10 cellular contexts compared by ENCODE assay signal in genomic region chr2:104844813-104845551, GRCh38. TPM values are rescaled to one million over a fixed set of nuclear protein-coding genes. Genes with fewer than 3 reads are reported as not detected.
DNase-seq lines count a peak whose midpoint lies in the region; ATAC-seq, FAIRE-seq and TF ChIP-seq lines count a peak whose summit lies in the region.
"Had no signal": no experiment of that assay in that cellular context is flagged by ENCODE, and none has a peak within 500 bp of the region (broad histone marks: within the 10 kb centered on the region; RNA-seq: fewer than 3 reads in every experiment).

No MANE protein-coding gene starts in this region.

- no peak overlapping the region for H3K9ac ChIP-seq in HepG2 (ENCODE audit: insufficient read depth, low read depth, low read length)

- no peaks in the 10 kb centered on the region for H3K36me3 ChIP-seq in heart left ventricle
- no peaks in the 10 kb centered on the region for H3K36me3 ChIP-seq in HepG2 (replicated peaks in 1 of 2; ENCODE audit: control insufficient read depth in 1 of 2, insufficient read depth in 2 of 2, low read length in 2 of 2)

- TF ChIP-seq RAD21 in HepG2 (CRISPR knock-in tag; IDR thresholded peaks at IDR 0.05), result no peak

- BruUV-seq in HepG2 (replicated peaks; lab: Mats Ljungman, UMichigan), result no TSS peak

- peak overlapping the region; percentile 4; the same call in 1 of the 2 replicates for H3K4me2 ChIP-seq in HepG2 (ENCODE audit: low read depth, low read length)

- CTCF ChIA-PET in HepG2 (lab: Yijun Ruan, JAX; ENCODE audit: low intra/inter-chr PET ratio, low total read pairs), result no interaction called here

- no peak for TF ChIP-seq EP300 in HepG2 (IDR thresholded peaks at IDR 0.05; ENCODE audit: low read depth in 2 of 2, low read length in 2 of 2)
- TF ChIP-seq EP300 in HepG2 (CRISPR knock-in tag; IDR thresholded peaks at IDR 0.05; ENCODE audit: borderline replicate concordance), result no peak

- H3K27ac ChIP-seq in heart left ventricle (no peak overlapping the region), HepG2 (ENCODE audit: extremely low read length, insufficient read depth, low read length) (no peak overlapping the region), temporal lobe (ENCODE audit: low read depth, low read length) (peak overlapping the region; percentile 92)

- TF ChIP-seq POLR2A in heart left ventricle (IDR thresholded peaks at IDR 0.05), result no peak
- TF ChIP-seq POLR2A in HepG2 (IDR thresholded peaks at IDR 0.05; ENCODE audit: insufficient read depth in 1 of 2, low read depth in 2 of 2, low read length in 2 of 2), result no peak

- POLR2A ChIA-PET in HepG2 (lab: Yijun Ruan, JAX), result no interaction called here

- TF ChIP-seq CTCF in heart left ventricle (IDR thresholded peaks at IDR 0.05) (no peak), HepG2 (CRISPR knock-in tag; IDR thresholded peaks at IDR 0.05) (no peak)

- H3K79me2 ChIP-seq in HepG2 (ENCODE audit: insufficient read depth, low read length), result no peaks in the 10 kb centered on the region

- H3K4me1 ChIP-seq in heart left ventricle (peaks cover 0 to 33% (median 10%) of the 10 kb centered on the region in 12 donors), HepG2 (ENCODE audit: insufficient read depth, low read length) (no peaks in the 10 kb centered on the region)

- peak overlapping the region in 7 of 12 donors; percentile 6 to 26 (median 14) for H3K4me3 ChIP-seq in heart left ventricle
- peak overlapping the region in 1 of 3 experiments; percentile 11; a peak in 1 of 6 replicates for H3K4me3 ChIP-seq in HepG2 (replicated peaks in 1 of 3; ENCODE audit: insufficient read depth in 1 of 3, low read depth in 2 of 3, low read length in 3 of 3)

- ATAC-seq in heart left ventricle, result peak in 1 of 4 donors; percentile 43
- ATAC-seq in Right ventricle myocardium superior (ENCODE audit: poor library complexity), result no peak
- peak; percentile 49 for ATAC-seq in HepG2
- ATAC-seq in GM19324 (IDR thresholded peaks at IDR 0.05; ENCODE audit: low FRiP score, unreplicated experiment), result no peak

- 2 to 7% (median 2%) methylated on average over 45 to 55 of the region's 55 CpGs for WGBS in heart left ventricle, 4 donors
- WGBS in HepG2 (ENCODE audit: low lambda C conversion rate), result 26% methylated on average over 37 of the region's 55 CpGs

- FAIRE-seq in HepG2 (lab: Jason Lieb, UNC), result no peak

- H4K20me1 ChIP-seq in HepG2 (ENCODE audit: insufficient read depth, low read length), result no peaks in the 10 kb centered on the region

- no peak overlapping the region for H2AFZ ChIP-seq in HepG2 (ENCODE audit: low read length)

- H3K27me3 ChIP-seq in heart left ventricle, result peaks cover 57 to 100% (median 94%) of the 10 kb centered on the region in 9 donors
- peaks cover 5 to 54% of the 10 kb centered on the region in 2 experiments for H3K27me3 ChIP-seq in HepG2 (ENCODE audit: control insufficient read depth in 1 of 2, insufficient read depth in 2 of 2, low read length in 2 of 2)

- intact Hi-C loops in heart left ventricle (cut with DNase I) (no loop called here), Right ventricle myocardium superior (cut with DNase I) (no loop called here), HepG2 (cut with micrococcal nuclease; ENCODE audit: unreplicated experiment) (no loop called here)

- H3K9me3 ChIP-seq in heart left ventricle, result no peaks in the 10 kb centered on the region
- no peaks in the 10 kb centered on the region for H3K9me3 ChIP-seq in HepG2 (ENCODE audit: low read length)

- in situ Hi-C loops in HepG2 (cut with HindIII; ENCODE audit: extremely low pct_ligation_motif_present, low pct_unique_long_range_greater_than_20kb), result no loop called here

- DNase-seq in heart left ventricle, result peak in 1 of 5 donors; percentile 55
- DNase-seq in Right ventricle myocardium superior, result no peak
- DNase-seq in amygdala (lab: John Stamatoyannopoulos, UW), result peak in 41 of 56 donors; percentile 32 to 80 (median 65)
- no peak for DNase-seq in HepG2 (ENCODE audit: low spot score)
- no peak for DNase-seq in stimulated activated CD4-positive, alpha-beta T cell treated with anti-CD3 and anti-CD28 coated beads, Interleukin-2, amount 100 ng/mL, for 24 hours
- no peak for DNase-seq in stimulated activated naive CD4-positive, alpha-beta T cell treated with Interleukin-2 at 50 U/mL for 16 hours (lab: John Stamatoyannopoulos, UW)
- DNase-seq: Karpas-422, T-helper 9 cell had no signal

TF ChIP-seq in HepG2, 621 proteins besides CTCF, POLR2A, EP300 and RAD21 (continues in another document):
- TF ChIP-seq ZBTB21 (CRISPR knock-in tag; IDR thresholded peaks at IDR 0.05) (no peak), SNAPC5 (CRISPR knock-in tag; IDR thresholded peaks at IDR 0.05; ENCODE audit: borderline replicate concordance) (no peak), ZNF746 (CRISPR knock-in tag; IDR thresholded peaks at IDR 0.05) (no peak), ZFYVE20 (CRISPR knock-in tag; IDR thresholded peaks at IDR 0.05; ENCODE audit: borderline replicate concordance, low read depth) (no peak), ATF2 (CRISPR knock-in tag; IDR thresholded peaks at IDR 0.05) (no peak), TEAD3 (CRISPR knock-in tag; optimal IDR thresholded peaks at IDR 0.05; ENCODE audit: borderline replicate concordance) (no peak), KLF11 (CRISPR knock-in tag; IDR thresholded peaks at IDR 0.05) (no peak), NFE2 (CRISPR knock-in tag; IDR thresholded peaks at IDR 0.05) (peak; percentile 36; the same call in 1 of the 2 replicates), NFE2L2 (IDR thresholded peaks at IDR 0.05; ENCODE audit: low read length) (peak; percentile 82)

RNA-seq across cellular contexts. Expression of gene POU3F3, which starts 8.9 kb away (rescaled TPM):
- total RNA-seq in heart left ventricle (under 1 TPM in 1 of 9 donors, not detected in 8; 0.27 TPM), Right ventricle myocardium superior (not detected), HepG2 (2016; rRNA removed; fragmentation: Illumina TruSeq; extraction: Trizol) (not detected in 2 replicates), temporal lobe (230 TPM)
- polyA plus RNA-seq in heart left ventricle (under 1 TPM in 1 of 2 donors, not detected in 1; 0.08 TPM), HepG2 (2011; rRNA removed) (not detected in 2 replicates)
- not detected in 2 replicates for total RNA-seq in HepG2 (2016; cell fraction: cytosol; rRNA removed; fragmentation: Illumina TruSeq; extraction: Trizol; ENCODE audit: low read depth)
- not detected in 2 replicates for total RNA-seq in HepG2 (2016; cell fraction: insoluble cytoplasmic fraction; rRNA removed; fragmentation: Illumina TruSeq; extraction: Trizol)
- not detected in 2 replicates for total RNA-seq in HepG2 (2016; cell fraction: membrane; rRNA removed; fragmentation: Illumina TruSeq; extraction: Trizol)
- total RNA-seq in HepG2 (2016; cell fraction: nucleus; rRNA removed; fragmentation: Illumina TruSeq; extraction: Trizol), result not detected in 2 replicates
- polyA plus RNA-seq in HepG2 (2011; cell fraction: cytosol; rRNA removed), result not detected in 2 replicates
- not detected in 2 replicates for polyA plus RNA-seq in HepG2 (2011; cell fraction: nucleus; rRNA removed)
- not detected in 2 replicates for polyA plus RNA-seq in HepG2 (2012)
- not detected in 2 replicates for polyA plus RNA-seq in HepG2 (2016; cell fraction: cytosol; fragmentation: Illumina TruSeq; extraction: Trizol; ENCODE audit: low read depth)
- not detected in 2 replicates for polyA plus RNA-seq in HepG2 (2016; cell fraction: insoluble cytoplasmic fraction; fragmentation: Illumina TruSeq; extraction: Trizol; ENCODE audit: low read depth)
- not detected in 2 replicates for polyA plus RNA-seq in HepG2 (2016; cell fraction: membrane; fragmentation: Illumina TruSeq; extraction: Trizol; ENCODE audit: low read depth)
- polyA plus RNA-seq in HepG2 (2016; cell fraction: nucleus; fragmentation: Illumina TruSeq; extraction: Trizol; ENCODE audit: insufficient read depth, low read depth), result not detected in 2 replicates
- polyA minus RNA-seq in HepG2 (2011; rRNA and poly(A)+ RNA removed; ENCODE audit: low replicate concordance), result not detected in 2 replicates
- not detected in 2 replicates for polyA minus RNA-seq in HepG2 (2011; cell fraction: cytosol; rRNA and poly(A)+ RNA removed)
- not detected in 2 replicates for polyA minus RNA-seq in HepG2 (2011; cell fraction: nucleus; rRNA and poly(A)+ RNA removed)

Comparison
In these comparisons a context has a peak if more than half of its experiments do, and no peak if none do; other contexts are left out.
1. DNase-seq: peak in amygdala (41 of 56); none in Right ventricle myocardium superior (single experiment), HepG2 (single experiment), stimulated activated CD4-positive, alpha-beta T cell treated with anti-CD3 and anti-CD28 coated beads, Interleukin-2, amount 100 ng/mL, for 24 hours (0 of 2) and stimulated activated naive CD4-positive, alpha-beta T cell treated with Interleukin-2 at 50 U/mL for 16 hours (single experiment).
2. RNA of gene POU3F3, which starts 8.9 kb away (total RNA-seq): 230 TPM in temporal lobe (single experiment); not detected in Right ventricle myocardium superior (single experiment), 0.27 TPM in heart left ventricle and not detected in HepG2; every median in the first group is over 100 times any median in the second.